Comparison of ENCODE assay signal across 9 cellular contexts in the genomic region with DNA sequence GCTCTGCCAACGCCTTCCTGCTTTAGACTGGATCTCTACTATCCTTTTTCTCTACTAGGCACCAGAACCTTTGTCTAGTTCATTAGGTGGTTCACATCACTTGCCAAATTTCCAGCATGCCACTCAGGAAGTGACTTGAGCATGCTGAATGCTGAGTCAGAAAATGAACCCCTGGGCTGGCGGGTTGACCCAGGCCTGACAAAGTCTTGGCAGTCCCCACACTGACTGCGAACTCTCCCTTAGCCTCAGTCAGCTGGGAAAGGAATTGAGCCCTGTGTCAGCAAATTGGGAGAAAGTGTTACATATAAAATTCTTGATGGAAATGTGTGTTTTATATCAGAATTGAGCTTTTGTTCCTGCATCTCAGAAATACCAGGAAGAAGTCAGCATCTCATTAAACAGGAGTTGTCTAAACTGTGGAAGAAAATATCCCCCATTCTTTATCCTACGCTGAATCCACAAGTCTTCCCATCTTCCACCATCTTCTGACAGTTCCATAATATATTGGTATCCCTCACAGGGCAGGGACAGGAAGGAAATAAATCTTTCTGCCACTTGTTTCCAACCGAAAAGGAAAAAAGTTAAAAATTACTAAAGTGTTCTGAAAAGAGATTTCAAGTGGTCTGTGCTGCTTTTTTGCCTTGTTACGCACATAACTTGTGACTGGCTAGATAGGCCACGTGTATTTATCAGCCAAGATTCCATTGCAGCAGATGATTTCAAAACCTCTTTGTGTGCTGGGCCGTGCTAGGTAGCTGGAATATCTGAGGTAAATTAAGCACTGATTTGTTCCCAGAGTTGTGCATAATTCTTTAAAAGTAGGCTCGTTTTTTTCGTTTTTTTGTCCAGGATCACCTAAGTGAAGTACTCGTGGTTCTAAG. TPM values are rescaled to one million over a fixed set of nuclear protein-coding genes. Genes with fewer than 3 reads are reported as not detected.
DNase-seq lines count a peak whose midpoint lies in the region; ATAC-seq and TF ChIP-seq lines count a peak whose summit lies in the region.
"Had no signal": no experiment of that assay in that cellular context is flagged by ENCODE, and none has a peak within 500 bp of the region (broad histone marks: within the 10 kb centered on the region; RNA-seq: fewer than 3 reads in every experiment).

No MANE protein-coding gene starts in this region.

- peaks cover 38% of the 10 kb centered on the region for H3K4me1 Mint-ChIP-seq in Caco-2 (ENCODE audit: low read depth, unreplicated experiment)

- DNase-seq in Caco-2 (peak in 1 of 2 experiments; percentile 24), PC-3 (peak; percentile 70), epithelial cell of esophagus (ENCODE audit: low read depth) (peak; percentile 62), osteoblast (ENCODE audit: insufficient read length, low spot score, missing footprints) (no peak), NCI-H146 (lab: John Stamatoyannopoulos, UW) (no peak)
- no peak for DNase-seq in activated effector memory CD4-positive, alpha-beta T cell treated with Interleukin-2 at 50 U/mL for 16 hours

- H3K36me3 Mint-ChIP-seq in Caco-2 (ENCODE audit: insufficient read depth, unreplicated experiment): peaks cover 20% of the 10 kb centered on the region

- H3K27me3 Mint-ChIP-seq in Caco-2 (ENCODE audit: insufficient read depth, unreplicated experiment): no peaks in the 10 kb centered on the region

- H3K9ac ChIP-seq in PC-3 (ENCODE audit: low read length): peak overlapping the region; percentile 24; the same call in 1 of the 2 replicates

- H3F3A ChIP-seq in PC-3 (ENCODE audit: low read length, unreplicated experiment): no peaks in the 10 kb centered on the region

- H4K20me1 ChIP-seq in PC-3 (ENCODE audit: low read length): no peaks in the 10 kb centered on the region
- H4K20me1 ChIP-seq in osteoblast (ENCODE audit: insufficient read depth, low read length): no peaks in the 10 kb centered on the region

- H3K27me3 ChIP-seq in Caco-2 (replicated peaks; ENCODE audit: control insufficient read depth, insufficient read depth, low read length): no peaks in the 10 kb centered on the region
- no peaks in the 10 kb centered on the region for H3K27me3 ChIP-seq in PC-3 (ENCODE audit: low read length)
- H3K27me3 ChIP-seq in osteoblast (ENCODE audit: insufficient read depth, low read length): no peaks in the 10 kb centered on the region

- peak overlapping the region; percentile 67 for H3K27ac ChIP-seq in PC-3 (ENCODE audit: low read length)
- peak overlapping the region; percentile 60 for H3K27ac ChIP-seq in osteoblast (ENCODE audit: low read depth, low read length)

- peaks cover 45% of the 10 kb centered on the region for H3K4me1 ChIP-seq in Caco-2
- H3K4me1 ChIP-seq in PC-3 (ENCODE audit: insufficient read depth, low read length): peaks cover 36% of the 10 kb centered on the region
- peaks cover 42% of the 10 kb centered on the region for H3K4me1 ChIP-seq in osteoblast (ENCODE audit: insufficient read depth, low read length)

- H3K9me3 ChIP-seq in Caco-2 (no peaks in the 10 kb centered on the region), PC-3 (ENCODE audit: low read length) (no peaks in the 10 kb centered on the region), osteoblast (ENCODE audit: low read depth, low read length) (no peaks in the 10 kb centered on the region)

- H3K4me3 Mint-ChIP-seq in Caco-2 (ENCODE audit: unreplicated experiment): no peak overlapping the region

- H3K9me3 Mint-ChIP-seq in Caco-2 (ENCODE audit: unreplicated experiment): no peaks in the 10 kb centered on the region

- POLR2A ChIA-PET in Caco-2 (lab: Charles Lee) (interaction anchor here (0.6 to 1.2 kb wide), 2 partner anchors 85 to 1806 kb away, joined by 3 read pairs; no protein-coding TSS in a partner anchor), PC-3 (lab: Charles Lee; ENCODE audit: unreplicated experiment) (no interaction called here)

- ATAC-seq in PC-3 (peak; percentile 77), GM21390 (IDR thresholded peaks at IDR 0.05; ENCODE audit: unreplicated experiment) (no peak), GM19035 (IDR thresholded peaks at IDR 0.05; ENCODE audit: unreplicated experiment) (no peak)

- peak overlapping the region; percentile 77 for H3K27ac Mint-ChIP-seq in Caco-2 (ENCODE audit: unreplicated experiment)

- BruUV-seq in Caco-2 (replicated peaks; lab: Mats Ljungman, UMichigan) (no TSS peak), PC-3 (replicated peaks; lab: Mats Ljungman, UMichigan) (no TSS peak)

- intact Hi-C loops in Caco-2 (cut with micrococcal nuclease; ENCODE audit: unreplicated experiment): no loop called here
- intact Hi-C loops in PC-3 (cut with micrococcal nuclease): no loop called here

- no peak for TF ChIP-seq CTCF in Caco-2 (IDR thresholded peaks at IDR 0.05; ENCODE audit: insufficient read depth in 1 of 2, low read depth in 1 of 2, low read length in 1 of 2, severe bottlenecking in 1 of 2, unreplicated experiment in 1 of 2)
- TF ChIP-seq CTCF in PC-3 (conservative IDR thresholded peaks at IDR 0.05; ENCODE audit: low read depth, low read length): no peak
- TF ChIP-seq CTCF in epithelial cell of esophagus (IDR thresholded peaks at IDR 0.05; ENCODE audit: insufficient read depth, low read depth, low read length, missing control alignments): no peak
- no peak for TF ChIP-seq CTCF in osteoblast (IDR thresholded peaks at IDR 0.05; ENCODE audit: extremely low read depth, low read depth, low read length)

- no peaks in the 10 kb centered on the region for H3K9me2 ChIP-seq in PC-3 (replicated peaks; ENCODE audit: low read length)

- CTCF ChIA-PET in Caco-2 (lab: Charles Lee) (no interaction called here), PC-3 (lab: Charles Lee) (no interaction called here)

- H3K36me3 ChIP-seq in Caco-2 (ENCODE audit: control insufficient read depth, insufficient read depth, low read length): 0 out of 2 replicates have a peak, but pooled peaks cover 1% of the 10 kb centered on the region
- H3K36me3 ChIP-seq in PC-3 (ENCODE audit: low read depth, low read length): no peaks in the 10 kb centered on the region; the same call in 1 of the 2 replicates
- peaks cover 2% of the 10 kb centered on the region for H3K36me3 ChIP-seq in osteoblast (ENCODE audit: insufficient read depth, low read length)

- no peaks in the 10 kb centered on the region for H3K79me2 ChIP-seq in PC-3 (ENCODE audit: low read length)
- H3K79me2 ChIP-seq in osteoblast (ENCODE audit: insufficient read depth, low read length): no peaks in the 10 kb centered on the region

- H3K4me2 ChIP-seq in PC-3 (ENCODE audit: low read length): peak overlapping the region; percentile 20
- peak overlapping the region; percentile 42 for H3K4me2 ChIP-seq in osteoblast (ENCODE audit: insufficient read depth, low read length)

- H3K4me3 ChIP-seq in Caco-2 (ENCODE audit: low read depth, low read length): no peak overlapping the region
- H3K4me3 ChIP-seq in PC-3 (ENCODE audit: low read length): no peak overlapping the region
- no peak overlapping the region for H3K4me3 ChIP-seq in epithelial cell of esophagus (ENCODE audit: low read length)
- no peak overlapping the region for H3K4me3 ChIP-seq in osteoblast (ENCODE audit: insufficient read depth, low read length)

- H2AFZ ChIP-seq in PC-3 (ENCODE audit: low read length) (0 out of 2 replicates have a peak overlapping the region, but pooled peaks have one; percentile 18), osteoblast (ENCODE audit: low read length) (no peak overlapping the region)

RNA-seq across cellular contexts. Expression of gene SLC12A3, which starts 16.7 kb away (rescaled TPM):
- total RNA-seq in Caco-2 (2022) (0.67 and 0.73 TPM in 2 replicates), PC-3 (2014; rRNA removed) (not detected in 2 replicates), osteoblast (not detected in 2 replicates)
- total RNA-seq: NCI-H460 had no signal

Comparison
In these comparisons a context has a peak if more than half of its experiments do, and no peak if none do; other contexts are left out.
1. DNase-seq: peak in PC-3 (single experiment) and epithelial cell of esophagus (single experiment); none in osteoblast (single experiment), NCI-H146 (single experiment) and activated effector memory CD4-positive, alpha-beta T cell treated with Interleukin-2 at 50 U/mL for 16 hours (single experiment).